ENCODE assay signal across 17 cellular contexts in the genomic region with DNA sequence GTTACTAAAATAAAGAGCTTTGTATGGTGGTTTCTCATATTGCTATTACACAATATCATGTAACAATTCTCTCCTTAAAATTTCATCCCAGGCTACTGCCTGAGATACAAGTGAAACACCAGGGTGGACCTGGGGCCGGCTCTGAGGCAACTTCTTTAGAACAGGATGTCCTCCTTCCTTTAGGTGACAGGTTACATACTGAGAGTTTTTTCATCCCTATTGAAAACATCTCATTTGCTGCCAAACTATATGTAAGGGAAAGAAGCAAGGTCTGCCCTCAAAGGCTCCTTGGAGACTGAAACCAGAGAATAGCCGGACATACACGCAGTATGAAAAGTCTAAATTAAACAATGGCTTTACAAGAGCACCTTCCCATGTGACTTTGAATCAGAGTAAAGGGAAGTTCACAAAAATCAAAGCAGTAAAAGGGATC.
DNase-seq lines count a peak whose midpoint lies in the region; ATAC-seq and TF ChIP-seq lines count a peak whose summit lies in the region.
"Had no signal": no experiment of that assay in that cellular context is flagged by ENCODE, and none has a peak within 500 bp of the region (broad histone marks: within the 10 kb centered on the region; RNA-seq: fewer than 3 reads in every experiment).

No MANE protein-coding gene starts in this region.

- intact Hi-C loops in body of pancreas (cut with DNase I) = no loop called here
- intact Hi-C loops in gastrocnemius medialis (cut with DNase I; ENCODE audit: low total_unique reads) = loop anchor here (10.0 kb wide), 1 partner anchor 68 kb away; no protein-coding TSS in a partner anchor
- intact Hi-C loops in lower leg skin (cut with DNase I; ENCODE audit: low total_unique reads) = no loop called here

- DNase-seq in DMS153 treated with DMSO at 0.1 percent for 48 hours (lab: John Stamatoyannopoulos, UW; ENCODE audit: unreplicated experiment) (peak; percentile 11), DMS153 (lab: John Stamatoyannopoulos, UW) (no peak), body of pancreas (peak in 2 of 4 donors; percentile 19 to 20), hepatocyte (ENCODE audit: low spot score) (peak; percentile 11), gastrocnemius medialis (peak in 1 of 2 donors; percentile 24), lower leg skin (ENCODE audit: low spot score in 2 of 2) (no peak), NCI-H1930 (lab: John Stamatoyannopoulos, UW) (no peak), GM19240 (ENCODE audit: insufficient read length, low spot score) (no peak)
- DNase-seq: 8988T; activated CD8-positive, alpha-beta memory T cell treated with anti-CD3 and anti-CD28 coated beads for 24 hours; effector CD8-positive, alpha-beta T cell; naive B cell; stimulated activated CD4-positive, alpha-beta T cell treated with anti-CD3 and anti-CD28 coated beads, Interleukin-2, amount 100 ng/mL, for 24 hours; stimulated activated naive CD8-positive, alpha-beta T cell treated with anti-CD3 and anti-CD28 coated beads, Interleukin-15, Interleukin-2, amounts not matched to agents 100 U/mL and 50 U/mL, for 24 hours; T-helper 2 cell had no signal

- peak overlapping the region; percentile 42 for H3K4me2 ChIP-seq in hepatocyte

- no peak overlapping the region for H3K27ac ChIP-seq in body of pancreas
- peak overlapping the region; percentile 51 for H3K27ac ChIP-seq in hepatocyte
- H3K27ac ChIP-seq in gastrocnemius medialis = peak overlapping the region; percentile 16 to 62 (median 52)

- H4K20me1 ChIP-seq in hepatocyte (ENCODE audit: insufficient read depth, poor library complexity, severe bottlenecking) = no peaks in the 10 kb centered on the region

- WGBS in body of pancreas, 2 donors = 59 to 77% methylated on average over 3 of the region's 3 CpGs
- 34% methylated on average over 3 of the region's 3 CpGs for WGBS in hepatocyte (ENCODE audit: low lambda C conversion rate, missing lambda C conversion rate)
- WGBS in lower leg skin, 2 donors = 58 to 79% methylated on average over 3 of the region's 3 CpGs

- peaks cover 15% of the 10 kb centered on the region for H3K4me1 ChIP-seq in body of pancreas
- peaks cover 20% of the 10 kb centered on the region for H3K4me1 ChIP-seq in hepatocyte (ENCODE audit: insufficient read depth)
- peaks cover 7 to 14% of the 10 kb centered on the region in 2 donors for H3K4me1 ChIP-seq in gastrocnemius medialis

- no peaks in the 10 kb centered on the region for H3K9me2 ChIP-seq in hepatocyte (replicated peaks; ENCODE audit: insufficient read depth)

- H3K9me3 ChIP-seq in body of pancreas = no peaks in the 10 kb centered on the region
- no peaks in the 10 kb centered on the region for H3K9me3 ChIP-seq in hepatocyte (ENCODE audit: low read depth)
- H3K9me3 ChIP-seq in gastrocnemius medialis = no peaks in the 10 kb centered on the region

- TF ChIP-seq CTCF in body of pancreas (IDR thresholded peaks at IDR 0.05) (no peak), hepatocyte (IDR thresholded peaks at IDR 0.05; ENCODE audit: poor library complexity) (no peak), gastrocnemius medialis (IDR thresholded peaks at IDR 0.05 in 4 of 5, conservative IDR thresholded peaks at IDR 0.05 in 1 of 5) (no peak), lower leg skin (IDR thresholded peaks at IDR 0.05) (no peak)

- H3K36me3 ChIP-seq in body of pancreas (replicated peaks in 1 of 2; ENCODE audit: insufficient read depth in 1 of 2, low read depth in 2 of 2) (no peaks in the 10 kb centered on the region), hepatocyte (replicated peaks; ENCODE audit: insufficient read depth, low read depth) (no peaks in the 10 kb centered on the region), gastrocnemius medialis (no peaks in the 10 kb centered on the region)

- no peak overlapping the region for H3K4me3 ChIP-seq in body of pancreas
- no peak overlapping the region for H3K4me3 ChIP-seq in hepatocyte
- H3K4me3 ChIP-seq in gastrocnemius medialis = no peak overlapping the region
- H3K4me3 ChIP-seq in lower leg skin (ENCODE audit: low read depth, poor library complexity, severe bottlenecking) = no peak overlapping the region
- H3K4me3 ChIP-seq: GM12878 had no signal

- no peak for TF ChIP-seq POLR2A in body of pancreas (IDR thresholded peaks at IDR 0.05)
- TF ChIP-seq POLR2A in gastrocnemius medialis (IDR thresholded peaks at IDR 0.05) = no peak
- no peak for TF ChIP-seq POLR2A in lower leg skin (IDR thresholded peaks at IDR 0.05)

- no peaks in the 10 kb centered on the region for H3K79me2 ChIP-seq in hepatocyte

- ATAC-seq in body of pancreas = peak; percentile 47
- peak; percentile 81 for ATAC-seq in gastrocnemius medialis
- ATAC-seq: GM12878; HCT116; stimulated activated naive CD8-positive, alpha-beta T cell treated with anti-CD3 and anti-CD28 coated beads, Interleukin-15, Interleukin-2, amounts not matched to agents 100 U/mL and 50 U/mL, for 24 hours had no signal

- H2AFZ ChIP-seq in hepatocyte = no peak overlapping the region

- in situ Hi-C loops in gastrocnemius medialis (cut with MboI; ENCODE audit: low sequenced_read_pairs in 4 of 4) = no loop called here

- H3K27me3 ChIP-seq in body of pancreas (no peaks in the 10 kb centered on the region), hepatocyte (no peaks in the 10 kb centered on the region), gastrocnemius medialis (no peaks in the 10 kb centered on the region)

Comparison
In these comparisons a context has a peak if more than half of its experiments do, and no peak if none do; other contexts are left out.
1. DNase-seq: peak in DMS153 treated with DMSO at 0.1 percent for 48 hours (single experiment) and hepatocyte (single experiment); none in DMS153 (single experiment), lower leg skin (0 of 2), NCI-H1930 (0 of 2) and GM19240 (single experiment).
2. H3K27ac ChIP-seq: peak in hepatocyte (single experiment) and gastrocnemius medialis (4 of 4); none in body of pancreas (0 of 4).